9 cellular contexts compared by ENCODE assay signal in the genomic region with DNA sequence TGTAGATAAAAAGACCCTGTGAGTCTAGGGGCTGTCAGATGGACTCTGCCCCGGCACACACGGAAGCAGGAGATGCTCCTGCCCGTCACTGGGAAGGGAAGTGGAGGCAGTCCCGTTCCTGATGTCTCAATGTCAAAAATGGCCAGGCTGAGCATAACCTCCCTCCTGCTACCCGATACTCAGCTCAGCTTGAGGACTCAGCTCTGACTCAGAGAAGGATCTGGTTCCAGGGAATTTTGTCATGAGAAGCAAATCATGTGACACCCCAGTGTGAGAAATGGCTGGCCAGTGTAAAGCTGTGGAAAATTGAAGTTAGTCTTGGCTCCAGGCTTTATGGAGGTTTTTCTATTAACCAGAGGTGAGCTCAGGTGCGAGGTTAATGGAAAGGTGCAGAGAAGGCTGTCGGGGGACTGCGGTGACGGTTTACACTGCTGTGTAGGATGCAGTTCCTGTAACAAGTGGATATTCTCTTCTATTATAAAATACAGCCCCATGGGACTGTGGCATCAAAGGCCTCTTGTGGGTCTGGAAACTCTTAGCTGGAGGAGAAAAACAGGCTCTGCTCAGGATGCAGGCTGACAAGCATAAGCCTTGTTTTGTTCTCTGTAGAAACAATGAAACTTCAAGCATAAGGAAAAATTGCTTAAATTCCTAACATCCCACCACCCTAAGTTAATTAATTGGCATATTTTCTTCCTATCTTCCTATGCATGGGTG. TPM values are rescaled to one million over a fixed set of nuclear protein-coding genes. Genes with fewer than 3 reads are reported as not detected.
DNase-seq lines count a peak whose midpoint lies in the region; ATAC-seq and TF ChIP-seq lines count a peak whose summit lies in the region.
"Had no signal": no experiment of that assay in that cellular context is flagged by ENCODE, and none has a peak within 500 bp of the region (broad histone marks: within the 10 kb centered on the region; RNA-seq: fewer than 3 reads in every experiment).

No MANE protein-coding gene starts in this region.

- CTCF ChIA-PET in CD4-positive, alpha-beta memory T cell (lab: Charles Lee; ENCODE audit: partially characterized antibody), result no interaction called here

- H3K27ac ChIP-seq in C4-2B, result peak overlapping the region; percentile 31; the same call in 1 of the 2 replicates
- peak overlapping the region; percentile 61 for H3K27ac ChIP-seq in epithelial cell of prostate
- H3K27ac ChIP-seq in CD4-positive, alpha-beta memory T cell (ENCODE audit: low read depth, low read length), result no peak overlapping the region
- H3K27ac ChIP-seq: right lobe of liver had no signal

- no peaks in the 10 kb centered on the region for H3K9me3 Mint-ChIP-seq in nephron
- H3K9me3 Mint-ChIP-seq in activated T-cell treated with anti-CD3 and anti-CD28 coated beads, Interleukin-2, amount 50 U/mL, for 4 hours, result no peaks in the 10 kb centered on the region
- peaks cover 0 to 4% (median 0%) of the 10 kb centered on the region in 8 donors for H3K9me3 Mint-ChIP-seq in CD4-positive, alpha-beta memory T cell

- peaks cover 5% of the 10 kb centered on the region for H3K27me3 Mint-ChIP-seq in nephron (ENCODE audit: low read depth)
- H3K27me3 Mint-ChIP-seq in activated T-cell treated with anti-CD3 and anti-CD28 coated beads, Interleukin-2, amount 50 U/mL, for 4 hours (ENCODE audit: low read depth), result peaks cover 7% of the 10 kb centered on the region
- H3K27me3 Mint-ChIP-seq in CD4-positive, alpha-beta memory T cell, result peaks cover 5 to 8% of the 10 kb centered on the region in 2 donors

- H3K27me3 ChIP-seq in CD4-positive, alpha-beta memory T cell (ENCODE audit: insufficient read depth, low read length), result no peaks in the 10 kb centered on the region
- H3K27me3 ChIP-seq: right lobe of liver had no signal

- H3K9me3 ChIP-seq in CD4-positive, alpha-beta memory T cell (ENCODE audit: control insufficient read depth in 1 of 2, low read length in 2 of 2), result no peaks in the 10 kb centered on the region
- H3K9me3 ChIP-seq: right lobe of liver had no signal

- intact Hi-C loops in CD4-positive, alpha-beta memory T cell (cut with micrococcal nuclease), result no loop called here

- no peak for ATAC-seq in HG02840 (IDR thresholded peaks at IDR 0.05; ENCODE audit: low FRiP score, unreplicated experiment)
- ATAC-seq in activated T-cell treated with anti-CD3 and anti-CD28 coated beads, Interleukin-2, amount 50 U/mL, for 4 hours, result no peak

- no peaks in the 10 kb centered on the region for H3K4me1 ChIP-seq in CD4-positive, alpha-beta memory T cell (ENCODE audit: insufficient read depth, low read length)
- H3K4me1 ChIP-seq: right lobe of liver had no signal

- no peaks in the 10 kb centered on the region for H3K36me3 ChIP-seq in CD4-positive, alpha-beta memory T cell (ENCODE audit: insufficient read depth, low read length)
- H3K36me3 ChIP-seq: right lobe of liver had no signal

- POLR2A ChIA-PET in CD4-positive, alpha-beta memory T cell (lab: Charles Lee; ENCODE audit: partially characterized antibody), result no interaction called here

- H3K4me3 Mint-ChIP-seq in nephron, result no peak overlapping the region
- H3K4me3 Mint-ChIP-seq in activated T-cell treated with anti-CD3 and anti-CD28 coated beads, Interleukin-2, amount 50 U/mL, for 4 hours, result no peak overlapping the region
- no peak overlapping the region for H3K4me3 Mint-ChIP-seq in CD4-positive, alpha-beta memory T cell

- no peak overlapping the region for H3K4me3 ChIP-seq in CD4-positive, alpha-beta memory T cell (ENCODE audit: low read length in 2 of 2)
- H3K4me3 ChIP-seq: right lobe of liver had no signal

- TF ChIP-seq CTCF in C4-2B (conservative IDR thresholded peaks at IDR 0.05) (no peak), nephron (IDR thresholded peaks at IDR 0.05; ENCODE audit: unreplicated experiment in 3 of 3) (no peak)

- DNase-seq in NCI-H226 (peak; percentile 66), epithelial cell of prostate (ENCODE audit: low read depth, low spot score) (peak; percentile 72), occipital lobe (lab: John Stamatoyannopoulos, UW) (no peak)
- DNase-seq in activated T-cell treated with anti-CD3 and anti-CD28 coated beads, Interleukin-2, amount 50 U/mL, for 4 hours, result no peak
- no peak for DNase-seq in CD4-positive, alpha-beta memory T cell
- DNase-seq: right lobe of liver had no signal

- H3K36me3 Mint-ChIP-seq in nephron (ENCODE audit: low read depth), result no peaks in the 10 kb centered on the region
- H3K36me3 Mint-ChIP-seq in activated T-cell treated with anti-CD3 and anti-CD28 coated beads, Interleukin-2, amount 50 U/mL, for 4 hours (ENCODE audit: insufficient read depth), result no peaks in the 10 kb centered on the region
- peaks cover 0 to 1% of the 10 kb centered on the region in 2 donors for H3K36me3 Mint-ChIP-seq in CD4-positive, alpha-beta memory T cell

- H3K27ac Mint-ChIP-seq in nephron, result peak overlapping the region; percentile 37 to 92 (median 37)
- H3K27ac Mint-ChIP-seq in CD4-positive, alpha-beta memory T cell, result no peak overlapping the region

- H3K4me1 Mint-ChIP-seq in nephron, result peaks cover 5% of the 10 kb centered on the region
- H3K4me1 Mint-ChIP-seq in activated T-cell treated with anti-CD3 and anti-CD28 coated beads, Interleukin-2, amount 50 U/mL, for 4 hours (ENCODE audit: low read depth), result no peaks in the 10 kb centered on the region
- no peaks in the 10 kb centered on the region for H3K4me1 Mint-ChIP-seq in CD4-positive, alpha-beta memory T cell

RNA-seq across cellular contexts. Expression of a gene that starts 24.7 kb away (rescaled TPM):
- total RNA-seq in occipital lobe, result 27.5 TPM
- total RNA-seq in activated T-cell treated with anti-CD3 and anti-CD28 coated beads, Interleukin-2, amount 50 U/mL, for 4 hours, result 1 to 10 TPM; 1.9 to 2.6 (median 2.1) TPM
- total RNA-seq in CD4-positive, alpha-beta memory T cell, result 1 to 10 TPM; 2.4 to 2.9 TPM
- polyA plus RNA-seq in CD4-positive, alpha-beta memory T cell, result 1 to 10 TPM in 1 of 2 donors, under 1 TPM in 1; 0.24 to 1.4 TPM

Comparison
In these comparisons a context has a peak if more than half of its experiments do, and no peak if none do; other contexts are left out.
1. DNase-seq: peak in NCI-H226 (single experiment) and epithelial cell of prostate (single experiment); none in occipital lobe (single experiment), activated T-cell treated with anti-CD3 and anti-CD28 coated beads, Interleukin-2, amount 50 U/mL, for 4 hours (single experiment) and CD4-positive, alpha-beta memory T cell (0 of 5).
2. H3K27ac Mint-ChIP-seq: peak in nephron (3 of 3); none in CD4-positive, alpha-beta memory T cell (0 of 7).